8 cellular contexts compared by ENCODE assay signal in the genomic region with DNA sequence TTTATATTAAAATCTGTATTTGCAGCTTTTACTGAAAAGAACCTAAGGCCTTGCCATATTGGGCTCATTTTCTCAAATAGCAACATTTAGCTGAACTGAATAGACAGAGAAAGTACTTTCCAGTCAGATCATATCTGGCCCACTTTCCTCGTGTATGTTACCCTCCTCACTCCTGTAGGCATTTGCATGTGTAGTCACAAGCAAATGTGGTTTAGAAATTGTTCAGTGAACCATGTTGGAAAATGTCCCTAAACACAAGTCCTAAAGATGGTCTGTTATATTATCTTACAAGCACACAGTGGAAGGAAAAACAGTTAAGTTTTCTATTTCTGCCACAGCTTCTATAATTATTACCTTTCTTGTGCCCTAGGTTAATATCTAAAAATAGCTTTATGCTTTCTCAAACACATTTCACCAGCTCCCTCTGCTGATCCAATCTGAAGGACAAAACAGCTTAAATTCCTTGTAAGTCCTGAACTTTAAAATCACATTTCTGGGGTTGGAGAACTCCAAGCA. TPM values are rescaled to one million over a fixed set of nuclear protein-coding genes. Genes with fewer than 3 reads are reported as not detected.
DNase-seq lines count a peak whose midpoint lies in the region; ATAC-seq and TF ChIP-seq lines count a peak whose summit lies in the region.

No MANE protein-coding gene starts in this region.

- H3K27me3 ChIP-seq in suprapubic skin = no peaks in the 10 kb centered on the region

- POLR2A ChIA-PET in activated B cell treated with CpG ODN at 0.5 μM for 24 hours (lab: Charles Lee) = interaction anchor here (0.7 to 1.8 kb wide), 6 partner anchors 9 to 1420 kb away, joined by 3 to 11 read pairs (median 6); a partner anchor contains a TSS

- peaks cover 2% of the 10 kb centered on the region for H3K9me3 Mint-ChIP-seq in activated B cell treated with CpG ODN at 0.5 μM for 24 hours
- H3K9me3 Mint-ChIP-seq in osteocyte (ENCODE audit: unreplicated experiment) = no peaks in the 10 kb centered on the region

- H3K36me3 Mint-ChIP-seq in activated B cell treated with CpG ODN at 0.5 μM for 24 hours (ENCODE audit: low read depth) (no peaks in the 10 kb centered on the region), osteocyte (ENCODE audit: unreplicated experiment) (no peaks in the 10 kb centered on the region)

- no peak for TF ChIP-seq CTCF in activated B cell treated with CpG ODN at 0.5 μM for 24 hours (IDR thresholded peaks at IDR 0.05)
- TF ChIP-seq CTCF in osteocyte (IDR thresholded peaks at IDR 0.05) = no peak
- TF ChIP-seq CTCF in suprapubic skin (IDR thresholded peaks at IDR 0.05) = no peak

- intact Hi-C loops in activated B cell treated with CpG ODN at 0.5 μM for 24 hours (cut with micrococcal nuclease) = loop anchor here (1.0 to 5.0 kb wide), 9 partner anchors 34 to 1946 kb away; a partner anchor contains a TSS

- H3K4me3 Mint-ChIP-seq in activated B cell treated with CpG ODN at 0.5 μM for 24 hours (peak overlapping the region; percentile 76), osteocyte (ENCODE audit: unreplicated experiment) (no peak overlapping the region)

- peak; percentile 76 for ATAC-seq in GM18909 (IDR thresholded peaks at IDR 0.05; ENCODE audit: poor library complexity, unreplicated experiment)
- peak; percentile 65 for ATAC-seq in HG02759 (IDR thresholded peaks at IDR 0.05; ENCODE audit: unreplicated experiment)
- ATAC-seq in activated B cell treated with CpG ODN at 0.5 μM for 24 hours (ENCODE audit: low read depth) = peak; percentile 49

- H3K4me3 ChIP-seq in suprapubic skin = no peak overlapping the region

- CTCF ChIA-PET in activated B cell treated with CpG ODN at 0.5 μM for 24 hours (lab: Charles Lee) = interaction anchor here (0.7 to 3.2 kb wide), 30 partner anchors 9 to 1386 kb away, joined by 3 to 172 read pairs (median 4); a partner anchor contains a TSS

- H3K27ac ChIP-seq in suprapubic skin = no peak overlapping the region

- no peaks in the 10 kb centered on the region for H3K9me3 ChIP-seq in suprapubic skin

- no peak for TF ChIP-seq POLR2A in suprapubic skin (IDR thresholded peaks at IDR 0.05)

- no peaks in the 10 kb centered on the region for H3K36me3 ChIP-seq in suprapubic skin

- H3K27ac Mint-ChIP-seq in activated B cell treated with CpG ODN at 0.5 μM for 24 hours (peak overlapping the region; percentile 88), osteocyte (ENCODE audit: unreplicated experiment) (peak overlapping the region; percentile 70)

- DNase-seq in activated B cell treated with CpG ODN at 0.5 μM for 24 hours = no peak
- no peak for DNase-seq in osteocyte (ENCODE audit: extremely low spot score, unreplicated experiment)
- no peak for DNase-seq in 8988T
- DNase-seq in SW 1271 (lab: John Stamatoyannopoulos, UW) = no peak
- no peak for DNase-seq in NCI-H446 (lab: John Stamatoyannopoulos, UW)
- no peak for DNase-seq in suprapubic skin (ENCODE audit: low spot score in 2 of 2)

- no peak for TF ChIP-seq EP300 in suprapubic skin (IDR thresholded peaks at IDR 0.05)

- H3K27me3 Mint-ChIP-seq in activated B cell treated with CpG ODN at 0.5 μM for 24 hours (no peaks in the 10 kb centered on the region), osteocyte (ENCODE audit: unreplicated experiment) (no peaks in the 10 kb centered on the region)

- 0% methylated on average over 1 of the region's 1 CpG for WGBS in suprapubic skin

- peaks cover 5% of the 10 kb centered on the region for H3K4me1 ChIP-seq in suprapubic skin

- H3K4me1 Mint-ChIP-seq in activated B cell treated with CpG ODN at 0.5 μM for 24 hours (peaks cover 21% of the 10 kb centered on the region), osteocyte (ENCODE audit: unreplicated experiment) (peaks cover 14% of the 10 kb centered on the region)

RNA-seq across cellular contexts. Expression of a gene that starts 0.6 kb away (rescaled TPM):
- 3.0 and 3.4 TPM in 2 replicates for total RNA-seq in activated B cell treated with CpG ODN at 0.5 μM for 24 hours
- total RNA-seq in osteocyte = 4.0 and 4.1 TPM in 2 replicates
- total RNA-seq in suprapubic skin = 1 to 10 TPM; 1.5 to 6.6 (median 2.7) TPM
